Comparison of ENCODE assay signal across 1 cellular context in genomic region chr1:94715311-94715710, GRCh38.
TF ChIP-seq lines count a peak whose summit lies in the region.

No MANE protein-coding gene starts in this region.

TF ChIP-seq in IMR-90, 13 proteins besides CTCF, POLR2A, EP300 and RAD21:
- TF ChIP-seq RFX5 (IDR thresholded peaks at IDR 0.05; ENCODE audit: low read depth, low read length) (no peak), BHLHE40 (IDR thresholded peaks at IDR 0.05; ENCODE audit: low read depth, low read length) (no peak), CHD1 (IDR thresholded peaks at IDR 0.05; ENCODE audit: low read depth, low read length) (no peak), MAZ (IDR thresholded peaks at IDR 0.05; ENCODE audit: borderline replicate concordance, low read depth, low read length) (no peak), CEBPB (IDR thresholded peaks at IDR 0.05; ENCODE audit: low read depth, low read length) (no peak)
TF ChIP-seq in IMR-90: peak in this region for 0.
